21 cellular contexts compared by ENCODE assay signal in genomic region chr1:87318056-87318650, GRCh38. TPM values are rescaled to one million over a fixed set of nuclear protein-coding genes. Genes with fewer than 3 reads are reported as not detected.
DNase-seq lines count a peak whose midpoint lies in the region; ATAC-seq and TF ChIP-seq lines count a peak whose summit lies in the region.
"Had no signal": no experiment of that assay in that cellular context is flagged by ENCODE, and none has a peak within 500 bp of the region (broad histone marks: within the 10 kb centered on the region; RNA-seq: fewer than 3 reads in every experiment).

No MANE protein-coding gene starts in this region.

- no peak for TF ChIP-seq POLR2A in prostate gland (IDR thresholded peaks at IDR 0.05)

- H3K27me3 ChIP-seq in prostate gland (replicated peaks; ENCODE audit: insufficient read depth), result no peaks in the 10 kb centered on the region
- H3K27me3 ChIP-seq: body of pancreas, SJCRH30, tibial artery had no signal

- intact Hi-C loops in prostate gland (cut with DNase I), result no loop called here

- H3K4me3 Mint-ChIP-seq in effector memory CD8-positive, alpha-beta T cell, result no peak overlapping the region
- H3K4me3 Mint-ChIP-seq: activated naive CD4-positive, alpha-beta T cell treated with anti-CD3 and anti-CD28 coated beads for 36 hours; dendritic cell treated with granulocyte-macrophage colony-stimulating factor and Interleukin-4, amounts not matched to agents 40 ng/mL and 50 ng/mL, for 4 days; T-helper 2 cell treated with Interferon-gamma antibody and Interleukin-4, amounts not matched to agents 5 μg/mL and 100 μg/mL, for 36 hours had no signal

- peak overlapping the region in 1 of 2 donors; percentile 0 for H3K27ac Mint-ChIP-seq in effector memory CD8-positive, alpha-beta T cell
- H3K27ac Mint-ChIP-seq: activated naive CD4-positive, alpha-beta T cell treated with anti-CD3 and anti-CD28 coated beads for 36 hours; dendritic cell treated with granulocyte-macrophage colony-stimulating factor and Interleukin-4, amounts not matched to agents 40 ng/mL and 50 ng/mL, for 4 days; T-helper 2 cell treated with Interferon-gamma antibody and Interleukin-4, amounts not matched to agents 5 μg/mL and 100 μg/mL, for 36 hours had no signal

- peak; percentile 63 for ATAC-seq in GM18499 (IDR thresholded peaks at IDR 0.05; ENCODE audit: insufficient read depth, unreplicated experiment)
- ATAC-seq in GM21367 (IDR thresholded peaks at IDR 0.05; ENCODE audit: unreplicated experiment), result peak; percentile 79
- peak; percentile 81 for ATAC-seq in HG03469 (IDR thresholded peaks at IDR 0.05; ENCODE audit: unreplicated experiment)
- peak; percentile 83 for ATAC-seq in effector memory CD8-positive, alpha-beta T cell (replicated peaks)
- ATAC-seq: body of pancreas, esophagus mucosa, left ventricle myocardium superior had no signal

- no peaks in the 10 kb centered on the region for H3K4me1 ChIP-seq in prostate gland (replicated peaks)
- H3K4me1 ChIP-seq: body of pancreas, SJCRH30, tibial artery had no signal

- no peaks in the 10 kb centered on the region for H3K36me3 ChIP-seq in prostate gland
- H3K36me3 ChIP-seq: SJCRH30, tibial artery had no signal

- H3K4me3 ChIP-seq in prostate gland, result no peak overlapping the region
- H3K4me3 ChIP-seq: body of pancreas, SJCRH30, tibial artery had no signal

- no peak overlapping the region for H3K27ac ChIP-seq in prostate gland
- H3K27ac ChIP-seq: body of pancreas, SJCRH30, tibial artery had no signal

- DNase-seq in effector memory CD8-positive, alpha-beta T cell, result no peak
- DNase-seq in mesenteric fat pad (ENCODE audit: low spot score) (no peak), anterior cingulate cortex (lab: John Stamatoyannopoulos, UW) (no peak), prostate gland (ENCODE audit: low spot score) (no peak), NCI-H69 (lab: John Stamatoyannopoulos, UW) (no peak)
- DNase-seq: activated CD4-positive, CD25-positive, alpha-beta regulatory T cell treated with anti-CD3 and anti-CD28 coated beads, Interleukin-2, amount 50 U/mL, for 72 hours; activated CD8-positive, alpha-beta memory T cell treated with anti-CD3 and anti-CD28 coated beads, Interleukin-2, amount 50 U/mL, for 4 hours; activated naive CD4-positive, alpha-beta T cell treated with anti-CD3 and anti-CD28 coated beads for 36 hours; body of pancreas; DMS 273 treated with DMSO at 0.1 percent for 48 hours; H7; left ventricle myocardium superior; NCI-H1105 treated with DMSO at 0.1 percent for 48 hours; SJCRH30; tibial artery had no signal

- no peaks in the 10 kb centered on the region for H3K9me3 ChIP-seq in prostate gland
- H3K9me3 ChIP-seq: body of pancreas, SJCRH30, tibial artery had no signal

- H3K4me1 Mint-ChIP-seq in effector memory CD8-positive, alpha-beta T cell (ENCODE audit: low read depth in 2 of 2), result peaks cover 6 to 10% of the 10 kb centered on the region in 2 donors

- no peaks in the 10 kb centered on the region for H3K9me3 Mint-ChIP-seq in effector memory CD8-positive, alpha-beta T cell
- H3K9me3 Mint-ChIP-seq: activated naive CD4-positive, alpha-beta T cell treated with anti-CD3 and anti-CD28 coated beads for 36 hours; T-helper 2 cell treated with Interferon-gamma antibody and Interleukin-4, amounts not matched to agents 5 μg/mL and 100 μg/mL, for 36 hours had no signal

- peaks cover 5 to 16% of the 10 kb centered on the region in 2 donors for H3K27me3 Mint-ChIP-seq in effector memory CD8-positive, alpha-beta T cell

- no peak for TF ChIP-seq CTCF in prostate gland (IDR thresholded peaks at IDR 0.05)

- H3K36me3 Mint-ChIP-seq in effector memory CD8-positive, alpha-beta T cell (ENCODE audit: insufficient read depth), result peaks cover 2% of the 10 kb centered on the region

- 76% methylated on average over 5 of the region's 5 CpGs for WGBS in prostate gland

RNA-seq across cellular contexts. Expression of gene LMO4, which starts 10.5 kb away (rescaled TPM):
- total RNA-seq in mesenteric fat pad (68.0 TPM), prostate gland (10 to 100 TPM; 41.9 to 78.0 TPM)
